ENCODE assay signal across 11 cellular contexts in genomic region chr1:46188295-46189030, GRCh38. TPM values are rescaled to one million over a fixed set of nuclear protein-coding genes. Genes with fewer than 3 reads are reported as not detected.
DNase-seq lines count a peak whose midpoint lies in the region; ATAC-seq and TF ChIP-seq lines count a peak whose summit lies in the region.
"Had no signal": no experiment of that assay in that cellular context is flagged by ENCODE, and none has a peak within 500 bp of the region (broad histone marks: within the 10 kb centered on the region; RNA-seq: fewer than 3 reads in every experiment).

No MANE protein-coding gene starts in this region.

- peaks cover 31% of the 10 kb centered on the region for H3K9me1 ChIP-seq in IMR-90 (ENCODE audit: insufficient read depth, low read length)

- H4K5ac ChIP-seq in IMR-90 (ENCODE audit: low read depth, low read length): no peak overlapping the region

- POLR2A ChIA-PET in CD4-positive, alpha-beta memory T cell (lab: Charles Lee; ENCODE audit: partially characterized antibody): interaction anchor here (0.5 to 2.3 kb wide), 2 partner anchors 9 to 140 kb away, joined by 4 to 6 read pairs; partner anchors contain the start of gene POMGNT1
- POLR2A ChIA-PET in IMR-90 (lab: Charles Lee; ENCODE audit: unreplicated experiment): no interaction called here

- H2BK15ac ChIP-seq in IMR-90 (ENCODE audit: low read depth, low read length): no peak overlapping the region

- peak overlapping the region in 4 of 7 donors; percentile 2 to 44 (median 10) for H3K27ac Mint-ChIP-seq in CD4-positive, alpha-beta memory T cell
- H3K27ac Mint-ChIP-seq in endodermal cell (no peak overlapping the region), nephron (peak overlapping the region in 2 of 3 experiments; percentile 18 to 60)
- H3K27ac Mint-ChIP-seq: dendritic cell treated with granulocyte-macrophage colony-stimulating factor and Interleukin-4, amounts not matched to agents 40 ng/mL and 50 ng/mL, for 4 days; stimulated activated naive CD8-positive, alpha-beta T cell treated with anti-CD3 and anti-CD28 coated beads, Interleukin-15, amount 100 ng/mL, for 72 hours had no signal

- no peak overlapping the region for H3K18ac ChIP-seq in IMR-90 (ENCODE audit: low read depth, low read length)

- H3K79me2 ChIP-seq in MM.1S (ENCODE audit: low read length) (no peaks in the 10 kb centered on the region), smooth muscle cell (ENCODE audit: low read depth) (no peaks in the 10 kb centered on the region)

- no peaks in the 10 kb centered on the region for H3K9me2 ChIP-seq in MM.1S (replicated peaks; ENCODE audit: insufficient read depth, low read length)

- H3K4me3 ChIP-seq in CD4-positive, alpha-beta memory T cell (ENCODE audit: low read length in 2 of 2): no peak overlapping the region
- no peak overlapping the region for H3K4me3 ChIP-seq in IMR-90 (ENCODE audit: insufficient read depth, low read depth, low read length)
- no peak overlapping the region for H3K4me3 ChIP-seq in endodermal cell (ENCODE audit: low read length)
- H3K4me3 ChIP-seq in MM.1S (ENCODE audit: low read length): no peak overlapping the region
- no peak overlapping the region for H3K4me3 ChIP-seq in smooth muscle cell

- H3K4me2 ChIP-seq in IMR-90 (ENCODE audit: low read depth, low read length): no peak overlapping the region
- H3K4me2 ChIP-seq in MM.1S (ENCODE audit: low read depth, low read length): no peak overlapping the region
- no peak overlapping the region for H3K4me2 ChIP-seq in smooth muscle cell

- H3K36me3 ChIP-seq in CD4-positive, alpha-beta memory T cell (ENCODE audit: insufficient read depth, low read length): peaks cover 34% of the 10 kb centered on the region
- H3K36me3 ChIP-seq in IMR-90 (ENCODE audit: control insufficient read depth, insufficient read depth, low read length): peaks cover 42% of the 10 kb centered on the region
- peaks cover 47% of the 10 kb centered on the region for H3K36me3 ChIP-seq in endodermal cell (ENCODE audit: control insufficient read depth, insufficient read depth, low read length)
- H3K36me3 ChIP-seq in MM.1S (replicated peaks; ENCODE audit: insufficient read depth, low read length): no peaks in the 10 kb centered on the region
- H3K36me3 ChIP-seq in smooth muscle cell (ENCODE audit: low read depth): no peaks in the 10 kb centered on the region

- no peak overlapping the region for H2BK20ac ChIP-seq in IMR-90 (ENCODE audit: low read depth, low read length)

- H2BK5ac ChIP-seq in IMR-90 (ENCODE audit: low read depth, low read length, poor library complexity, severe bottlenecking): no peak overlapping the region

- H3K56ac ChIP-seq in IMR-90 (ENCODE audit: extremely low read depth, insufficient read depth, low read length): no peak overlapping the region

- peaks cover 2 to 12% (median 7%) of the 10 kb centered on the region in 4 donors for H3K4me1 Mint-ChIP-seq in CD4-positive, alpha-beta memory T cell
- H3K4me1 Mint-ChIP-seq in endodermal cell (no peaks in the 10 kb centered on the region), nephron (peaks cover 12% of the 10 kb centered on the region)

- DNase-seq in CD4-positive, alpha-beta memory T cell: no peak
- DNase-seq in IMR-90 (no peak), endodermal cell (peak; percentile 58), MM.1S (no peak), smooth muscle cell (lab: John Stamatoyannopoulos, UW; ENCODE audit: unreplicated experiment) (no peak), SIG-M5 (lab: John Stamatoyannopoulos, UW) (no peak)
- DNase-seq: activated T-cell treated with anti-CD3 and anti-CD28 coated beads, Interleukin-2, amount 50 U/mL, for 1 hour; stimulated activated naive CD8-positive, alpha-beta T cell treated with anti-CD3 and anti-CD28 coated beads, Interleukin-15, amount 100 ng/mL, for 72 hours had no signal

- no peaks in the 10 kb centered on the region for H3K9me3 ChIP-seq in CD4-positive, alpha-beta memory T cell (ENCODE audit: control insufficient read depth in 1 of 2, low read length in 2 of 2)
- H3K9me3 ChIP-seq in IMR-90 (ENCODE audit: control insufficient read depth, insufficient read depth, low read length) (no peaks in the 10 kb centered on the region), endodermal cell (ENCODE audit: control insufficient read depth, low read length) (no peaks in the 10 kb centered on the region), MM.1S (replicated peaks; ENCODE audit: insufficient read depth, low read length) (no peaks in the 10 kb centered on the region), smooth muscle cell (replicated peaks; ENCODE audit: low read depth) (no peaks in the 10 kb centered on the region)

- H3K4ac ChIP-seq in IMR-90 (ENCODE audit: low read depth, low read length): no peak overlapping the region

- H3K27me3 ChIP-seq in CD4-positive, alpha-beta memory T cell (ENCODE audit: insufficient read depth, low read length): no peaks in the 10 kb centered on the region
- no peaks in the 10 kb centered on the region for H3K27me3 ChIP-seq in IMR-90 (ENCODE audit: control insufficient read depth, insufficient read depth, low read length)
- H3K27me3 ChIP-seq in endodermal cell (ENCODE audit: control insufficient read depth, insufficient read depth, low read length, poor library complexity, severe bottlenecking): no peaks in the 10 kb centered on the region
- H3K27me3 ChIP-seq in MM.1S (replicated peaks; ENCODE audit: insufficient read depth, low read length): no peaks in the 10 kb centered on the region
- H3K27me3 ChIP-seq in smooth muscle cell (ENCODE audit: low read depth): no peaks in the 10 kb centered on the region

- H2BK120ac ChIP-seq in IMR-90 (ENCODE audit: low read depth, low read length): no peak overlapping the region

- no peak for ATAC-seq in IMR-90 (ENCODE audit: low read depth)
- no peak for ATAC-seq in GM18868 (IDR thresholded peaks at IDR 0.05; ENCODE audit: unreplicated experiment)
- ATAC-seq: stimulated activated naive CD8-positive, alpha-beta T cell treated with anti-CD3 and anti-CD28 coated beads, Interleukin-15, amount 100 ng/mL, for 72 hours had no signal

- H4K8ac ChIP-seq in IMR-90 (ENCODE audit: low read depth in 2 of 2, low read length in 2 of 2): no peak overlapping the region; a peak in 1 of 4 replicates

- no peak for TF ChIP-seq RAD21 in IMR-90 (IDR thresholded peaks at IDR 0.05; ENCODE audit: low read length)

- WGBS in IMR-90 (ENCODE audit: extremely low coverage in 2 of 2, insufficient read length in 1 of 2), 2 experiments: 100% methylated on average over 1 of the region's 6 CpGs; no CpG with 5 or more reads in 1 of the 2 experiments
- WGBS in endodermal cell (ENCODE audit: insufficient coverage in 1 of 2, insufficient read length in 1 of 2), 2 experiments: 83 to 87% methylated on average over 1 to 6 of the region's 6 CpGs
- 81% methylated on average over 6 of the region's 6 CpGs for WGBS in smooth muscle cell (ENCODE audit: low lambda C conversion rate)

- intact Hi-C loops in CD4-positive, alpha-beta memory T cell (cut with micrococcal nuclease): no loop called here
- intact Hi-C loops in IMR-90 (cut with micrococcal nuclease): no loop called here

- TF ChIP-seq CTCF in IMR-90 (conservative IDR thresholded peaks at IDR 0.05; ENCODE audit: low read depth, low read length) (no peak), endodermal cell (conservative IDR thresholded peaks at IDR 0.05) (peak; percentile 57), nephron (IDR thresholded peaks at IDR 0.05; ENCODE audit: unreplicated experiment in 3 of 3) (no peak), MM.1S (IDR thresholded peaks at IDR 0.05; ENCODE audit: low read length) (no peak), smooth muscle cell (IDR thresholded peaks at IDR 0.05; ENCODE audit: borderline replicate concordance, insufficient read depth, poor library complexity, severe bottlenecking) (no peak)

- H4K20me1 ChIP-seq in IMR-90 (ENCODE audit: insufficient read depth, low read length) (peaks cover 3% of the 10 kb centered on the region; the same call in 1 of the 2 replicates), MM.1S (ENCODE audit: insufficient read depth, low read length) (no peaks in the 10 kb centered on the region), smooth muscle cell (ENCODE audit: low read depth) (no peaks in the 10 kb centered on the region)

- no peak overlapping the region for H3K4me3 Mint-ChIP-seq in CD4-positive, alpha-beta memory T cell
- H3K4me3 Mint-ChIP-seq in endodermal cell (no peak overlapping the region), nephron (no peak overlapping the region)
- H3K4me3 Mint-ChIP-seq: dendritic cell treated with granulocyte-macrophage colony-stimulating factor and Interleukin-4, amounts not matched to agents 40 ng/mL and 50 ng/mL, for 4 days; stimulated activated naive CD8-positive, alpha-beta T cell treated with anti-CD3 and anti-CD28 coated beads, Interleukin-15, amount 100 ng/mL, for 72 hours had no signal

- H3K9ac ChIP-seq in IMR-90 (ENCODE audit: low read depth, low read length) (no peak overlapping the region), endodermal cell (ENCODE audit: extremely low read depth, low read length, poor library complexity, severe bottlenecking) (no peak overlapping the region), MM.1S (ENCODE audit: low read length) (no peak overlapping the region), smooth muscle cell (ENCODE audit: low read depth) (no peak overlapping the region)

- no peak overlapping the region for H2AK5ac ChIP-seq in IMR-90 (ENCODE audit: low read depth, low read length)

- H3K79me1 ChIP-seq in IMR-90 (ENCODE audit: low read depth in 1 of 2, low read length in 2 of 2): peaks cover 0 to 16% of the 10 kb centered on the region in 2 experiments; a peak in 1 of 4 replicates

- dilution Hi-C loops in IMR-90 (cut with HindIII; ENCODE audit: low sequenced_read_pairs, unreplicated experiment): loop anchor here (25.0 kb wide), 1 partner anchor 151 kb away; no protein-coding TSS in a partner anchor

- H3K9me3 Mint-ChIP-seq in CD4-positive, alpha-beta memory T cell: no peaks in the 10 kb centered on the region
- H3K9me3 Mint-ChIP-seq in endodermal cell (no peaks in the 10 kb centered on the region), nephron (no peaks in the 10 kb centered on the region)
- H3K9me3 Mint-ChIP-seq: dendritic cell treated with granulocyte-macrophage colony-stimulating factor and Interleukin-4, amounts not matched to agents 40 ng/mL and 50 ng/mL, for 4 days; stimulated activated naive CD8-positive, alpha-beta T cell treated with anti-CD3 and anti-CD28 coated beads, Interleukin-15, amount 100 ng/mL, for 72 hours had no signal

- H3K36me3 Mint-ChIP-seq in CD4-positive, alpha-beta memory T cell: peaks cover 26 to 46% of the 10 kb centered on the region in 2 donors
- peaks cover 50% of the 10 kb centered on the region for H3K36me3 Mint-ChIP-seq in endodermal cell (ENCODE audit: low read depth)
- H3K36me3 Mint-ChIP-seq in nephron (ENCODE audit: low read depth): peaks cover 38% of the 10 kb centered on the region

- no peak overlapping the region for H3K27ac ChIP-seq in CD4-positive, alpha-beta memory T cell (ENCODE audit: low read depth, low read length)
- H3K27ac ChIP-seq in IMR-90 (ENCODE audit: insufficient read depth, low read length): no peak overlapping the region
- H3K27ac ChIP-seq in endodermal cell (ENCODE audit: low read depth, low read length): no peak overlapping the region
- no peak overlapping the region for H3K27ac ChIP-seq in MM.1S (ENCODE audit: low read length)
- no peak overlapping the region for H3K27ac ChIP-seq in smooth muscle cell (ENCODE audit: low read depth)

- H3K27me3 Mint-ChIP-seq in CD4-positive, alpha-beta memory T cell: no peaks in the 10 kb centered on the region
- H3K27me3 Mint-ChIP-seq in endodermal cell (ENCODE audit: insufficient read depth) (no peaks in the 10 kb centered on the region), nephron (ENCODE audit: low read depth) (peaks cover 3% of the 10 kb centered on the region)
- H3K27me3 Mint-ChIP-seq: stimulated activated naive CD8-positive, alpha-beta T cell treated with anti-CD3 and anti-CD28 coated beads, Interleukin-15, amount 100 ng/mL, for 72 hours had no signal

- TF ChIP-seq POLR2A in IMR-90 (IDR thresholded peaks at IDR 0.05; ENCODE audit: low read depth, low read length): no peak

- in situ Hi-C loops in IMR-90 (cut with MboI; ENCODE audit: low sequenced_read_pairs): no loop called here

- H2AFZ ChIP-seq in IMR-90 (replicated peaks; ENCODE audit: low read length, poor library complexity) (no peak overlapping the region), MM.1S (ENCODE audit: low read length) (no peak overlapping the region), smooth muscle cell (ENCODE audit: low read depth) (no peak overlapping the region)

- CTCF ChIA-PET in CD4-positive, alpha-beta memory T cell (lab: Charles Lee; ENCODE audit: partially characterized antibody): no interaction called here
- CTCF ChIA-PET in IMR-90 (lab: Yijun Ruan, JAX): no interaction called here

- no peak overlapping the region for H4K91ac ChIP-seq in IMR-90 (ENCODE audit: insufficient read depth, low read depth, low read length)

- H3F3A ChIP-seq in MM.1S (ENCODE audit: insufficient read depth, low read length) (no peaks in the 10 kb centered on the region), smooth muscle cell (ENCODE audit: low read depth) (peaks cover 12% of the 10 kb centered on the region)

- no peak overlapping the region for H3K23ac ChIP-seq in IMR-90 (ENCODE audit: low read depth, low read length)

- H2AK9ac ChIP-seq in IMR-90 (replicated peaks; ENCODE audit: low read depth, low read length, poor library complexity): peak overlapping the region; percentile 19

- peaks cover 6% of the 10 kb centered on the region for H3K4me1 ChIP-seq in CD4-positive, alpha-beta memory T cell (ENCODE audit: insufficient read depth, low read length)
- H3K4me1 ChIP-seq in IMR-90 (ENCODE audit: control insufficient read depth, insufficient read depth, low read length) (peaks cover 15% of the 10 kb centered on the region), endodermal cell (ENCODE audit: control insufficient read depth, insufficient read depth, low read length) (no peaks in the 10 kb centered on the region), MM.1S (ENCODE audit: low read length) (no peaks in the 10 kb centered on the region), smooth muscle cell (ENCODE audit: low read depth) (peaks cover 6% of the 10 kb centered on the region)

- BruUV-seq in IMR-90 (replicated peaks; lab: Mats Ljungman, UMichigan): no TSS peak

- no peak overlapping the region for H3K14ac ChIP-seq in IMR-90 (replicated peaks; ENCODE audit: low read depth, low read length)

RNA-seq across cellular contexts. Expression of gene POMGNT1, which starts 9.8 kb away (rescaled TPM):
- 10 to 100 TPM; 36.0 to 41.4 TPM for total RNA-seq in CD4-positive, alpha-beta memory T cell
- polyA plus RNA-seq in CD4-positive, alpha-beta memory T cell: 10 to 100 TPM; 31.7 to 37.1 TPM
- total RNA-seq in IMR-90 (2012; rRNA removed): 45.3 and 54.8 TPM in 2 replicates
- polyA plus RNA-seq in IMR-90 (2012; rRNA removed): 65.3 and 65.8 TPM in 2 replicates
- 44.6 and 61.9 TPM in 2 replicates for polyA plus RNA-seq in IMR-90 (2012; cell fraction: cytosol; rRNA removed)
- 135 and 140 TPM in 2 replicates for polyA plus RNA-seq in IMR-90 (2012; cell fraction: nucleus; rRNA removed; ENCODE audit: low replicate concordance)
- total RNA-seq in endodermal cell: 100 to 1,000 TPM; 101 TPM
- polyA plus RNA-seq in endodermal cell (2013, experiment 1 of 2): 87.1 TPM
- polyA plus RNA-seq in endodermal cell (2013, experiment 2 of 2): 75.8 TPM
- total RNA-seq in smooth muscle cell: 39.4 and 56.1 TPM in 2 replicates
- 72.4 and 91.0 TPM in 2 replicates for polyA plus RNA-seq in smooth muscle cell

RNA-seq across cellular contexts. Expression of gene P3R3URF, which starts 12.2 kb away (rescaled TPM):
- total RNA-seq in CD4-positive, alpha-beta memory T cell: not detected
- polyA plus RNA-seq in CD4-positive, alpha-beta memory T cell: not detected
- total RNA-seq in IMR-90 (2012; rRNA removed) (not detected in 2 replicates), endodermal cell (not detected), smooth muscle cell (not detected in 2 replicates)
- polyA plus RNA-seq in IMR-90 (2012; rRNA removed) (not detected in 2 replicates), smooth muscle cell (not detected in 2 replicates)
- polyA plus RNA-seq in IMR-90 (2012; cell fraction: cytosol; rRNA removed): not detected in 2 replicates
- polyA plus RNA-seq in IMR-90 (2012; cell fraction: nucleus; rRNA removed; ENCODE audit: low replicate concordance): not detected in 2 replicates
- polyA plus RNA-seq in endodermal cell (2013, experiment 1 of 2): not detected
- polyA plus RNA-seq in endodermal cell (2013, experiment 2 of 2): not detected

RNA-seq across cellular contexts. Expression of gene TSPAN1, which starts 13.6 kb away (rescaled TPM):
- not detected for total RNA-seq in CD4-positive, alpha-beta memory T cell
- not detected for polyA plus RNA-seq in CD4-positive, alpha-beta memory T cell
- 0.18 TPM in 1 of 2 replicates, not detected in the other for total RNA-seq in IMR-90 (2012; rRNA removed)
- 0.82 and 0.89 TPM in 2 replicates for polyA plus RNA-seq in IMR-90 (2012; rRNA removed)
- polyA plus RNA-seq in IMR-90 (2012; cell fraction: cytosol; rRNA removed): 0.08 and 0.44 TPM in 2 replicates
- 0.55 and 1.1 TPM in 2 replicates for polyA plus RNA-seq in IMR-90 (2012; cell fraction: nucleus; rRNA removed; ENCODE audit: low replicate concordance)
- total RNA-seq in endodermal cell: not detected
- not detected for polyA plus RNA-seq in endodermal cell (2013, experiment 1 of 2)
- polyA plus RNA-seq in endodermal cell (2013, experiment 2 of 2): not detected
- total RNA-seq in smooth muscle cell: 1.7 and 10.8 TPM in 2 replicates
- 2.4 and 8.0 TPM in 2 replicates for polyA plus RNA-seq in smooth muscle cell

RNA-seq across cellular contexts. Expression of gene LURAP1, which starts 14.7 kb away (rescaled TPM):
- total RNA-seq in CD4-positive, alpha-beta memory T cell: under 1 TPM; 0.86 to 0.93 TPM
- polyA plus RNA-seq in CD4-positive, alpha-beta memory T cell: under 1 TPM in 1 of 2 donors, not detected in 1; 0.20 TPM
- total RNA-seq in IMR-90 (2012; rRNA removed) (2.5 TPM in 2 replicates), endodermal cell (1 to 10 TPM; 3.5 to 6.0 TPM), smooth muscle cell (0.67 and 3.2 TPM in 2 replicates)
- polyA plus RNA-seq in IMR-90 (2012; rRNA removed) (2.5 and 2.9 TPM in 2 replicates), smooth muscle cell (0.85 and 1.4 TPM in 2 replicates)
- polyA plus RNA-seq in IMR-90 (2012; cell fraction: cytosol; rRNA removed): 2.5 and 4.7 TPM in 2 replicates
- polyA plus RNA-seq in IMR-90 (2012; cell fraction: nucleus; rRNA removed; ENCODE audit: low replicate concordance): 3.3 and 3.6 TPM in 2 replicates
- 1.6 TPM for polyA plus RNA-seq in endodermal cell (2013, experiment 1 of 2)
- polyA plus RNA-seq in endodermal cell (2013, experiment 2 of 2): 1.1 TPM

RNA-seq across cellular contexts. Expression of gene PIK3R3, which starts 56.0 kb away (rescaled TPM):
- total RNA-seq in CD4-positive, alpha-beta memory T cell: under 1 TPM; 0.23 to 0.25 TPM
- under 1 TPM in 1 of 2 donors, not detected in 1; 0.32 TPM for polyA plus RNA-seq in CD4-positive, alpha-beta memory T cell
- total RNA-seq in IMR-90 (2012; rRNA removed) (9.9 and 14.7 TPM in 2 replicates), endodermal cell (10 to 100 TPM; 18.4 to 19.0 TPM), smooth muscle cell (5.6 TPM in 2 replicates)
- polyA plus RNA-seq in IMR-90 (2012; rRNA removed) (4.3 and 5.3 TPM in 2 replicates), smooth muscle cell (3.7 and 5.3 TPM in 2 replicates)
- 1.7 and 2.0 TPM in 2 replicates for polyA plus RNA-seq in IMR-90 (2012; cell fraction: cytosol; rRNA removed)
- polyA plus RNA-seq in IMR-90 (2012; cell fraction: nucleus; rRNA removed; ENCODE audit: low replicate concordance): 1.6 and 6.0 TPM in 2 replicates
- 31.1 TPM for polyA plus RNA-seq in endodermal cell (2013, experiment 1 of 2)
- polyA plus RNA-seq in endodermal cell (2013, experiment 2 of 2): 30.2 TPM
